Comparison of ENCODE assay signal across 12 cellular contexts in the genomic region with DNA sequence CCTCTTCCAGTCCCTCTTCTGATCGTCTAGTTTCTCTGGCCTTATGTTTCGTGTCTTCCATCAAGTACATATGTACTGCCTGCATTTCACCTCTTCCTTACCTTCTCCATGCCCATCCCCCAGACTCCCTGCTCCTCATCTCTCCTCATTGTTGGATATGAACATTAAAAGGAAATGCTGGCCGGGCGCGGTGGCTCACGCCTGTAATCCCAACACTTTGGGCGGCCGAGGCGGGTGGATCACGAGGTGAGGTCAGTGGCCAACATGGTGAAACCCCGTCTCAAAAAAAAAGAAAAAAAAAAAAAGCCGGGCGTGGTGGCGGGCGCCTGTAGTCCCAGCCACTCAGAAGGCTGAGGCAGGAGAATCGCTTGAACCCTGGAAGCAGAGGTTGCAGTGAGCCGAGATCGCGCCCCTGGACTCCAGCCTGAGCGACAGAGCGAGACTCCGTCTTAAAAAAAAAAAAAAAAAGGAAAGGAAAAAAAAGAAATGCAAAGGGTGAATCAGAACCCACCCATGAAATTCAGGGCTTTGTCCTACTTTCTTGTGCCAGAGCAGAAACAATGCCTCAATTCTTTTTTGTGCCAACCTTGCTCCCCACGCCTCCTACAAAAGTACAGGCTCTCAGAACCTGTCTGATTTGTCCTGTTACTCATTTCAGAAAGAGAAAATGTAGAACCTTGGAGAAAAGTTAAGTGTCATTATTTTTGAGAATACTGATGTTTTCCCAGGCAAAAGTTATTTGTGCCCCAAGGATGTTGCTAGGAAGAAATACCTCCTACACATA. TPM values are rescaled to one million over a fixed set of nuclear protein-coding genes. Genes with fewer than 3 reads are reported as not detected.
A peak's percentile ranks its signal among the peaks of the same experiment; 100 is the strongest.
DNase-seq lines count a peak whose midpoint lies in the region; ATAC-seq and TF ChIP-seq lines count a peak whose summit lies in the region.
"Had no signal": no experiment of that assay in that cellular context is flagged by ENCODE, and none has a peak within 500 bp of the region (broad histone marks: within the 10 kb centered on the region; RNA-seq: fewer than 3 reads in every experiment).

No MANE protein-coding gene starts in this region.

- TF ChIP-seq CTCF in MCF 10A (IDR thresholded peaks at IDR 0.05; ENCODE audit: unreplicated experiment) (no peak), GM10266 (IDR thresholded peaks at IDR 0.05; ENCODE audit: control insufficient read depth, insufficient read depth, low read depth, missing control alignments) (no peak)

- no peak for DNase-seq in stimulated activated naive CD8-positive, alpha-beta T cell treated with anti-CD3 and anti-CD28 coated beads, Interleukin-15, Interleukin-2, amounts not matched to agents 100 U/mL and 50 U/mL, for 24 hours
- DNase-seq in MCF 10A (ENCODE audit: unreplicated experiment) (no peak), naive B cell (no peak), mesenteric fat pad (ENCODE audit: low spot score) (no peak), GM10266 (ENCODE audit: extremely low spot score) (no peak)
- DNase-seq: activated CD4-positive, alpha-beta T cell treated with anti-CD3 and anti-CD28 coated beads for 1 hour; foreskin fibroblast; GF-D8; pancreas had no signal

- H3K27me3 Mint-ChIP-seq in stimulated activated naive CD8-positive, alpha-beta T cell treated with anti-CD3 and anti-CD28 coated beads, Interleukin-15, Interleukin-2, amounts not matched to agents 100 ng/mL and 50 ng/mL, for 24 hours = no peaks in the 10 kb centered on the region
- no peaks in the 10 kb centered on the region for H3K27me3 Mint-ChIP-seq in MCF 10A (ENCODE audit: insufficient read depth, unreplicated experiment)
- H3K27me3 Mint-ChIP-seq in naive B cell = peaks cover 0 to 5% (median 0%) of the 10 kb centered on the region in 3 donors

- peak overlapping the region; percentile 76 for H3K27ac Mint-ChIP-seq in stimulated activated naive CD8-positive, alpha-beta T cell treated with anti-CD3 and anti-CD28 coated beads, Interleukin-15, Interleukin-2, amounts not matched to agents 100 ng/mL and 50 ng/mL, for 24 hours
- H3K27ac Mint-ChIP-seq in MCF 10A (ENCODE audit: low read depth, unreplicated experiment) (no peak overlapping the region), naive B cell (peak overlapping the region; percentile 76 to 96 (median 92))

- POLR2A ChIA-PET in MCF 10A (lab: Yijun Ruan, JAX) = no interaction called here

- H3K36me3 Mint-ChIP-seq in stimulated activated naive CD8-positive, alpha-beta T cell treated with anti-CD3 and anti-CD28 coated beads, Interleukin-15, Interleukin-2, amounts not matched to agents 100 ng/mL and 50 ng/mL, for 24 hours (ENCODE audit: low read depth) = peaks cover 24% of the 10 kb centered on the region
- H3K36me3 Mint-ChIP-seq in MCF 10A (ENCODE audit: insufficient read depth, unreplicated experiment) (peaks cover 14% of the 10 kb centered on the region), naive B cell (no peaks in the 10 kb centered on the region)

- intact Hi-C loops in MCF 10A (cut with micrococcal nuclease) = no loop called here

- H3K4me3 Mint-ChIP-seq in stimulated activated naive CD8-positive, alpha-beta T cell treated with anti-CD3 and anti-CD28 coated beads, Interleukin-15, Interleukin-2, amounts not matched to agents 100 ng/mL and 50 ng/mL, for 24 hours = peak overlapping the region; percentile 35
- H3K4me3 Mint-ChIP-seq in MCF 10A (ENCODE audit: unreplicated experiment) (peak overlapping the region; percentile 92), naive B cell (peak overlapping the region; percentile 82 to 93 (median 88))

- peaks cover 44% of the 10 kb centered on the region for H3K4me1 Mint-ChIP-seq in stimulated activated naive CD8-positive, alpha-beta T cell treated with anti-CD3 and anti-CD28 coated beads, Interleukin-15, Interleukin-2, amounts not matched to agents 100 ng/mL and 50 ng/mL, for 24 hours (ENCODE audit: low read depth)
- H3K4me1 Mint-ChIP-seq in MCF 10A (ENCODE audit: insufficient read depth, unreplicated experiment) = peaks cover 18% of the 10 kb centered on the region
- peaks cover 39 to 56% (median 52%) of the 10 kb centered on the region in 3 donors for H3K4me1 Mint-ChIP-seq in naive B cell

- no peak for ATAC-seq in stimulated activated naive CD8-positive, alpha-beta T cell treated with anti-CD3 and anti-CD28 coated beads, Interleukin-15, Interleukin-2, amounts not matched to agents 100 U/mL and 50 U/mL, for 24 hours
- no peak for ATAC-seq in naive B cell (ENCODE audit: low read depth in 2 of 2)
- no peak for ATAC-seq in GM18519 (IDR thresholded peaks at IDR 0.05; ENCODE audit: low FRiP score, unreplicated experiment)
- no peak for ATAC-seq in HG02623 (IDR thresholded peaks at IDR 0.05; ENCODE audit: unreplicated experiment)
- ATAC-seq: pancreas had no signal

- CTCF ChIA-PET in MCF 10A (lab: Yijun Ruan, JAX) = no interaction called here

- H3K9me3 Mint-ChIP-seq in stimulated activated naive CD8-positive, alpha-beta T cell treated with anti-CD3 and anti-CD28 coated beads, Interleukin-15, Interleukin-2, amounts not matched to agents 100 ng/mL and 50 ng/mL, for 24 hours = no peaks in the 10 kb centered on the region
- H3K9me3 Mint-ChIP-seq in MCF 10A (ENCODE audit: unreplicated experiment) (no peaks in the 10 kb centered on the region), naive B cell (peaks cover 0 to 4% (median 0%) of the 10 kb centered on the region in 7 donors)

- BruUV-seq in MCF 10A (replicated peaks; lab: Mats Ljungman, UMichigan) = no TSS peak

RNA-seq across cellular contexts. Expression of gene ZFR, which starts 1.5 kb away (rescaled TPM):
- total RNA-seq in MCF 10A (2022) (109 and 111 TPM in 2 replicates), mesenteric fat pad (78.5 TPM)
- polyA plus RNA-seq in naive B cell (ENCODE audit: low read depth in 6 of 6) = 100 to 1,000 TPM in 4 of 6 donors, 10 to 100 TPM in 2; 95.4 to 125 (median 107) TPM

Comparison
In these comparisons a context has a peak if more than half of its experiments do, and no peak if none do; other contexts are left out.
1. H3K4me3 Mint-ChIP-seq: peak in every context shown above with its lines; median percentile 92 in MCF 10A; 88 in naive B cell; 35 in stimulated activated naive CD8-positive, alpha-beta T cell treated with anti-CD3 and anti-CD28 coated beads, Interleukin-15, Interleukin-2, amounts not matched to agents 100 ng/mL and 50 ng/mL, for 24 hours.